In genomic region chr22:27573280-27573711, GRCh38 we compare ENCODE assay signal across 2 cellular contexts.
TF ChIP-seq lines count a peak whose summit lies in the region.

No MANE protein-coding gene starts in this region.

TF ChIP-seq in HepG2, 621 proteins besides CTCF, POLR2A, EP300 and RAD21:
- TF ChIP-seq MTF2 (CRISPR knock-in tag; IDR thresholded peaks at IDR 0.05; ENCODE audit: borderline replicate concordance) (no peak), SYNCRIP (IDR thresholded peaks at IDR 0.05; ENCODE audit: insufficient read depth, low read depth, low read length) (no peak), RFX3 (CRISPR knock-in tag; IDR thresholded peaks at IDR 0.05) (no peak), TEF (CRISPR knock-in tag; IDR thresholded peaks at IDR 0.05) (no peak), ZNF652 (CRISPR knock-in tag; IDR thresholded peaks at IDR 0.05; ENCODE audit: borderline replicate concordance, low read depth) (0 out of 2 replicates have a peak, but pooled peaks have one; percentile 32), ATF2 (CRISPR knock-in tag; IDR thresholded peaks at IDR 0.05) (no peak)
TF ChIP-seq in HepG2: peak in this region for 1.

TF ChIP-seq in neural cell, 6 proteins besides CTCF, POLR2A, EP300 and RAD21:
- TF ChIP-seq POLR2AphosphoS5 (IDR thresholded peaks at IDR 0.05) (no peak), SMC3 (conservative IDR thresholded peaks at IDR 0.05; ENCODE audit: poor library complexity) (peak; percentile 44), TAF1 (IDR thresholded peaks at IDR 0.05; ENCODE audit: low read depth) (no peak), EZH2 (IDR thresholded peaks at IDR 0.05; ENCODE audit: borderline replicate concordance, insufficient read depth, low read length, poor library complexity, severe bottlenecking) (no peak), MXI1 (conservative IDR thresholded peaks at IDR 0.05; ENCODE audit: poor library complexity, severe bottlenecking) (no peak), REST (IDR thresholded peaks at IDR 0.05; ENCODE audit: borderline replicate concordance) (peak; percentile 82)
